35 cellular contexts compared by ENCODE assay signal in the genomic region with DNA sequence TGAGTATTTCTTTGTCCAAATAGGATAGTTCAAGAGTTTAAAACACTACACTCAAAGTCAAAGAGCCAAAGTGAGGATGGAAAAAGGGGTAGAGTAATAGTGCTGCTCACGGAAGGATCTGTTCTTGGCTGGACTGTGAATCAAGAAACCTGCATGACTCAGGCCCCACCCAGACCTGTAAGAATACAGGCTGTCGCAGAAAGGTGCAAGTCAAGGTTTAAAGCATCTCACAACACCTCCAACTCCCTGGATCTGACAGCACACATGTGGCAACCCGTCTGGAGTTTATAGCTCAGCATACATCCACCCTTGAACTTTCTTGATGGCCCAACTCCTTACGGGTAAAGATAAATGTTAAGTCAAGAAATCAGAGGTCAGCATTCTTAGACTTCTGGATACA. TPM values are rescaled to one million over a fixed set of nuclear protein-coding genes. Genes with fewer than 3 reads are reported as not detected.
"Had no signal": no experiment of that assay in that cellular context is flagged by ENCODE, and none has a peak within 500 bp of the region (broad histone marks: within the 10 kb centered on the region; RNA-seq: fewer than 3 reads in every experiment).

No MANE protein-coding gene starts in this region.

- H3K9me3 Mint-ChIP-seq: activated naive CD4-positive, alpha-beta T cell treated with anti-CD3 and anti-CD28 coated beads for 36 hours; activated naive CD4-positive, alpha-beta T cell treated with anti-CD3 and anti-CD28 coated beads, Interleukin-2, amount 50 U/mL, for 24 hours; activated naive CD8-positive, alpha-beta T cell treated with anti-CD3 and anti-CD28 coated beads, Interleukin-2, amount 10 ng/mL, durations not matched to agents 7 days and 5 days; activated T-helper 1 cell treated with anti-CD3 and anti-CD28 coated beads, Interleukin-12 subunit alpha, Interleukin-12 subunit beta, Interleukin-2, Interleukin-4 antibody, amounts not matched to agents 30 ng/mL and 10 ng/mL and 1 ng/mL, durations not matched to agents 14 hours and 24 hours and 36 hours; activated T-helper 2 cell treated with anti-CD3 and anti-CD28 coated beads, Interferon-gamma antibody, Interleukin-2, Interleukin-4, amounts not matched to agents 10 μg/mL and 5 μg/mL and 100 μg/mL, durations not matched to agents 14 hours and 24 hours and 36 hours; effector memory CD8-positive, alpha-beta T cell had no signal

- H3K4me1 ChIP-seq: ascending aorta had no signal

- H3K4me3 ChIP-seq: ascending aorta, esophagus muscularis mucosa, gastroesophageal sphincter, heart right ventricle had no signal

- DNase-seq: activated B cell treated with CpG ODN at 0.5 μM for 24 hours; activated CD4-positive, alpha-beta T cell treated with anti-CD3 and anti-CD28 coated beads for 48 hours; activated CD4-positive, alpha-beta T cell treated with anti-CD3 and anti-CD28 coated beads, Interleukin-2, amount 50 U/mL, for 1 hour; activated CD4-positive, alpha-beta T cell treated with anti-CD3 and anti-CD28 coated beads, Interleukin-2, amount 50 U/mL, for 48 hours; activated CD8-positive, alpha-beta memory T cell treated with anti-CD3 and anti-CD28 coated beads for 24 hours; activated CD8-positive, alpha-beta memory T cell treated with anti-CD3 and anti-CD28 coated beads, Interleukin-2, amount 50 U/mL, for 4 hours; activated CD8-positive, alpha-beta T cell treated with anti-CD3 and anti-CD28 coated beads for 36 hours; activated effector memory CD4-positive, alpha-beta T cell treated with anti-CD3 and anti-CD28 coated beads, Interleukin-2, amount 50 U/mL, for 16 hours; activated naive CD4-positive, alpha-beta T cell treated with anti-CD3 and anti-CD28 coated beads for 36 hours; activated naive CD8-positive, alpha-beta T cell treated with anti-CD3 and anti-CD28 coated beads, Interleukin-2, amount 10 ng/mL, durations not matched to agents 7 days and 5 days; activated T-cell treated with anti-CD3 and anti-CD28 coated beads, Interleukin-2, amount 50 U/mL, for 1 hour; activated T-cell treated with anti-CD3 and anti-CD28 coated beads, Interleukin-2, amount 50 U/mL, for 48 hours; caudate nucleus; cortex of kidney; dermis blood vessel endothelial cell; effector CD4-positive, alpha-beta T cell; effector memory CD8-positive, alpha-beta T cell; foreskin melanocyte; heart right ventricle; T-helper 1 cell; T-helper 17 cell; T1000; WERI-Rb-1 had no signal

- H3K36me3 Mint-ChIP-seq: activated naive CD4-positive, alpha-beta T cell treated with anti-CD3 and anti-CD28 coated beads, Interleukin-2, amount 50 U/mL, for 24 hours; activated naive CD8-positive, alpha-beta T cell treated with anti-CD3 and anti-CD28 coated beads, Interleukin-2, amount 10 ng/mL, durations not matched to agents 7 days and 5 days had no signal

- H3K9me3 ChIP-seq: ascending aorta, esophagus muscularis mucosa, gastroesophageal sphincter had no signal

- H3K27ac ChIP-seq: ascending aorta, esophagus muscularis mucosa, gastroesophageal sphincter, heart right ventricle, WERI-Rb-1 had no signal

- H3K27me3 Mint-ChIP-seq: activated CD8-positive, alpha-beta T cell treated with anti-CD3 and anti-CD28 coated beads for 36 hours; brain had no signal

- ATAC-seq: activated CD4-positive, CD25-positive, alpha-beta regulatory T cell treated with anti-CD3 and anti-CD28 coated beads, Interleukin-2, amount 50 U/mL, for 24 hours; activated CD8-positive, alpha-beta T cell treated with anti-CD3 and anti-CD28 coated beads for 36 hours; effector memory CD8-positive, alpha-beta T cell; gastroesophageal sphincter; heart right ventricle; T-helper 17 cell had no signal

- H3K27me3 ChIP-seq: ascending aorta, esophagus muscularis mucosa, gastroesophageal sphincter, heart right ventricle had no signal

- H3K27ac Mint-ChIP-seq: activated B cell treated with CpG ODN at 0.5 μM for 24 hours; activated CD8-positive, alpha-beta T cell treated with anti-CD3 and anti-CD28 coated beads for 36 hours; activated naive CD4-positive, alpha-beta T cell treated with anti-CD3 and anti-CD28 coated beads for 36 hours; activated naive CD4-positive, alpha-beta T cell treated with anti-CD3 and anti-CD28 coated beads, Interleukin-2, amount 50 U/mL, for 24 hours; activated naive CD8-positive, alpha-beta T cell treated with anti-CD3 and anti-CD28 coated beads, Interleukin-2, amount 10 ng/mL, durations not matched to agents 7 days and 5 days; activated T-helper 1 cell treated with anti-CD3 and anti-CD28 coated beads, Interleukin-12 subunit alpha, Interleukin-12 subunit beta, Interleukin-2, Interleukin-4 antibody, amounts not matched to agents 30 ng/mL and 10 ng/mL and 1 ng/mL, durations not matched to agents 14 hours and 24 hours and 36 hours; activated T-helper 2 cell treated with anti-CD3 and anti-CD28 coated beads, Interferon-gamma antibody, Interleukin-2, Interleukin-4, amounts not matched to agents 10 μg/mL and 5 μg/mL and 100 μg/mL, durations not matched to agents 14 hours and 24 hours and 36 hours; brain; effector memory CD8-positive, alpha-beta T cell; T-helper 17 cell; T-helper 2 cell treated with Interferon-gamma antibody and Interleukin-4, amounts not matched to agents 5 μg/mL and 100 μg/mL, for 36 hours had no signal

- H3K4me1 Mint-ChIP-seq: activated B cell treated with CpG ODN at 0.5 μM for 24 hours; activated naive CD4-positive, alpha-beta T cell treated with anti-CD3 and anti-CD28 coated beads, Interleukin-2, amount 50 U/mL, for 24 hours; activated naive CD8-positive, alpha-beta T cell treated with anti-CD3 and anti-CD28 coated beads, Interleukin-2, amount 10 ng/mL, durations not matched to agents 7 days and 5 days; T-helper 17 cell had no signal

- H3K4me3 Mint-ChIP-seq: activated B cell treated with CpG ODN at 0.5 μM for 24 hours; activated CD8-positive, alpha-beta T cell treated with anti-CD3 and anti-CD28 coated beads for 36 hours; activated naive CD4-positive, alpha-beta T cell treated with anti-CD3 and anti-CD28 coated beads for 36 hours; activated naive CD4-positive, alpha-beta T cell treated with anti-CD3 and anti-CD28 coated beads, Interleukin-2, amount 50 U/mL, for 24 hours; activated naive CD8-positive, alpha-beta T cell treated with anti-CD3 and anti-CD28 coated beads, Interleukin-2, amount 10 ng/mL, durations not matched to agents 7 days and 5 days; activated T-helper 1 cell treated with anti-CD3 and anti-CD28 coated beads, Interleukin-12 subunit alpha, Interleukin-12 subunit beta, Interleukin-2, Interleukin-4 antibody, amounts not matched to agents 30 ng/mL and 10 ng/mL and 1 ng/mL, durations not matched to agents 14 hours and 24 hours and 36 hours; brain; effector memory CD8-positive, alpha-beta T cell; T-helper 17 cell; T-helper 2 cell treated with Interferon-gamma antibody and Interleukin-4, amounts not matched to agents 5 μg/mL and 100 μg/mL, for 36 hours had no signal

- H3K36me3 ChIP-seq: ascending aorta, esophagus muscularis mucosa, gastroesophageal sphincter, heart right ventricle, WERI-Rb-1 had no signal

RNA-seq across cellular contexts. Expression of gene KIAA2012, which starts 6.2 kb away (rescaled TPM):
- total RNA-seq: activated B cell treated with CpG ODN at 0.5 μM for 24 hours; activated CD8-positive, alpha-beta T cell treated with anti-CD3 and anti-CD28 coated beads for 36 hours; activated naive CD4-positive, alpha-beta T cell treated with anti-CD3 and anti-CD28 coated beads for 36 hours; activated naive CD8-positive, alpha-beta T cell treated with anti-CD3 and anti-CD28 coated beads, Interleukin-2, amount 10 ng/mL, durations not matched to agents 7 days and 5 days; activated T-helper 1 cell treated with anti-CD3 and anti-CD28 coated beads, Interleukin-12 subunit alpha, Interleukin-12 subunit beta, Interleukin-2, Interleukin-4 antibody, amounts not matched to agents 30 ng/mL and 10 ng/mL and 1 ng/mL, durations not matched to agents 14 hours and 24 hours and 36 hours; activated T-helper 2 cell treated with anti-CD3 and anti-CD28 coated beads, Interferon-gamma antibody, Interleukin-2, Interleukin-4, amounts not matched to agents 10 μg/mL and 5 μg/mL and 100 μg/mL, durations not matched to agents 14 hours and 24 hours and 36 hours; chondrocyte; dermis blood vessel endothelial cell; epithelial cell of proximal tubule; gastroesophageal sphincter; glomerular endothelial cell; heart right ventricle; T-helper 17 cell had no signal
- polyA plus RNA-seq: heart right ventricle had no signal
